1 cellular context compared by ENCODE assay signal in the genomic region with DNA sequence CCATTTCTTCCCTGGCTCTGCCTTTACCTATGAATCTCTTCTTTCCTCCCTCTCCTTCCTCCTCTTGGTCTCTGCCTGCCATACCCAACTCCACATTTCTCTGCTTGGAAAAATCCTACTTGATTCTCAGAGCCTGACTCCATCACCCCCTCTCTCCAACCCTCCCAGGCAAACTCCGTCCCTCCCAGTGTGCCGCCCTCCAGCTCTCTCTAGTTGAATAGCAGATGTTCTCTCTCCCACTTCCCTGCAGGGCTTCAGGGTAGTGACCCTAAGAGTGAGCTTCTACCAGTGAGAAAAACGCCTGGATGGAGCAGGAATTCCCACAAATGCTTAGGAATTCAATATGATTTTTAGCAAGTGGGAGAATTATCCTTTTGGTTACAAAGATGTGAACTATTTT.
TF ChIP-seq lines count a peak whose summit lies in the region.

No MANE protein-coding gene starts in this region.

TF ChIP-seq in GM23338, 12 proteins besides CTCF, POLR2A, EP300 and RAD21:
- no peak for TF ChIP-seq ZNF331 (CRISPR knock-in tag; IDR thresholded peaks at IDR 0.05; ENCODE audit: low read depth)
- no peak for TF ChIP-seq CREB1 (CRISPR knock-in tag; IDR thresholded peaks at IDR 0.05; ENCODE audit: low read depth)
- TF ChIP-seq, protein P1, sequence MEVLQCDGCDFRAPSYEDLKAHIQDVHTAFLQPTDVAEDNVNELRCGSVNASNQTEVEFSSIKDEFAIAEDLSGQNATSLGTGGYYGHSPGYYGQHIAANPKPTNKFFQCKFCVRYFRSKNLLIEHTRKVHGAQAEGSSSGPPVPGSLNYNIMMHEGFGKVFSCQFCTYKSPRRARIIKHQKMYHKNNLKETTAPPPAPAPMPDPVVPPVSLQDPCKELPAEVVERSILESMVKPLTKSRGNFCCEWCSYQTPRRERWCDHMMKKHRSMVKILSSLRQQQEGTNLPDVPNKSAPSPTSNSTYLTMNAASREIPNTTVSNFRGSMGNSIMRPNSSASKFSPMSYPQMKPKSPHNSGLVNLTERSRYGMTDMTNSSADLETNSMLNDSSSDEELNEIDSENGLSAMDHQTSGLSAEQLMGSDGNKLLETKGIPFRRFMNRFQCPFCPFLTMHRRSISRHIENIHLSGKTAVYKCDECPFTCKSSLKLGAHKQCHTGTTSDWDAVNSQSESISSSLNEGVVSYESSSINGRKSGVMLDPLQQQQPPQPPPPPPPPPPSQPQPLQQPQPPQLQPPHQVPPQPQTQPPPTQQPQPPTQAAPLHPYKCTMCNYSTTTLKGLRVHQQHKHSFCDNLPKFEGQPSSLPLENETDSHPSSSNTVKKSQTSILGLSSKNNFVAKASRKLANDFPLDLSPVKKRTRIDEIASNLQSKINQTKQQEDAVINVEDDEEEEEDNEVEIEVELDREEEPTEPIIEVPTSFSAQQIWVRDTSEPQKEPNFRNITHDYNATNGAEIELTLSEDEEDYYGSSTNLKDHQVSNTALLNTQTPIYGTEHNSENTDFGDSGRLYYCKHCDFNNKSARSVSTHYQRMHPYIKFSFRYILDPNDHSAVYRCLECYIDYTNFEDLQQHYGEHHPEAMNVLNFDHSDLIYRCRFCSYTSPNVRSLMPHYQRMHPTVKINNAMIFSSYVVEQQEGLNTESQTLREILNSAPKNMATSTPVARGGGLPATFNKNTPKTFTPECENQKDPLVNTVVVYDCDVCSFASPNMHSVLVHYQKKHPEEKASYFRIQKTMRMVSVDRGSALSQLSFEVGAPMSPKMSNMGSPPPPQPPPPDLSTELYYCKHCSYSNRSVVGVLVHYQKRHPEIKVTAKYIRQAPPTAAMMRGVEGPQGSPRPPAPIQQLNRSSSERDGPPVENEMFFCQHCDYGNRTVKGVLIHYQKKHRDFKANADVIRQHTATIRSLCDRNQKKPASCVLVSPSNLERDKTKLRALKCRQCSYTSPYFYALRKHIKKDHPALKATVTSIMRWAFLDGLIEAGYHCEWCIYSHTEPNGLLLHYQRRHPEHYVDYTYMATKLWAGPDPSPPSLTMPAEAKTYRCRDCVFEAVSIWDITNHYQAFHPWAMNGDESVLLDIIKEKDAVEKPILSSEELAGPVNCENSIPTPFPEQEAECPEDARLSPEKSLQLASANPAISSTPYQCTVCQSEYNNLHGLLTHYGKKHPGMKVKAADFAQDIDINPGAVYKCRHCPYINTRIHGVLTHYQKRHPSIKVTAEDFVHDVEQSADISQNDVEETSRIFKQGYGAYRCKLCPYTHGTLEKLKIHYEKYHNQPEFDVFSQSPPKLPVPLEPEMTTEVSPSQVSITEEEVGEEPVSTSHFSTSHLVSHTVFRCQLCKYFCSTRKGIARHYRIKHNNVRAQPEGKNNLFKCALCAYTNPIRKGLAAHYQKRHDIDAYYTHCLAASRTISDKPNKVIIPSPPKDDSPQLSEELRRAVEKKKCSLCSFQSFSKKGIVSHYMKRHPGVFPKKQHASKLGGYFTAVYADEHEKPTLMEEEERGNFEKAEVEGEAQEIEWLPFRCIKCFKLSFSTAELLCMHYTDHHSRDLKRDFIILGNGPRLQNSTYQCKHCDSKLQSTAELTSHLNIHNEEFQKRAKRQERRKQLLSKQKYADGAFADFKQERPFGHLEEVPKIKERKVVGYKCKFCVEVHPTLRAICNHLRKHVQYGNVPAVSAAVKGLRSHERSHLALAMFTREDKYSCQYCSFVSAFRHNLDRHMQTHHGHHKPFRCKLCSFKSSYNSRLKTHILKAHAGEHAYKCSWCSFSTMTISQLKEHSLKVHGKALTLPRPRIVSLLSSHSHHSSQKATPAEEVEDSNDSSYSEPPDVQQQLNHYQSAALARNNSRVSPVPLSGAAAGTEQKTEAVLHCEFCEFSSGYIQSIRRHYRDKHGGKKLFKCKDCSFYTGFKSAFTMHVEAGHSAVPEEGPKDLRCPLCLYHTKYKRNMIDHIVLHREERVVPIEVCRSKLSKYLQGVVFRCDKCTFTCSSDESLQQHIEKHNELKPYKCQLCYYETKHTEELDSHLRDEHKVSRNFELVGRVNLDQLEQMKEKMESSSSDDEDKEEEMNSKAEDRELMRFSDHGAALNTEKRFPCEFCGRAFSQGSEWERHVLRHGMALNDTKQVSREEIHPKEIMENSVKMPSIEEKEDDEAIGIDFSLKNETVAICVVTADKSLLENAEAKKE (CRISPR knock-in tag; IDR thresholded peaks at IDR 0.05) = no peak
- no peak for TF ChIP-seq EZH2phosphoT487 (IDR thresholded peaks at IDR 0.05; ENCODE audit: unreplicated experiment)
- TF ChIP-seq, protein P2, sequence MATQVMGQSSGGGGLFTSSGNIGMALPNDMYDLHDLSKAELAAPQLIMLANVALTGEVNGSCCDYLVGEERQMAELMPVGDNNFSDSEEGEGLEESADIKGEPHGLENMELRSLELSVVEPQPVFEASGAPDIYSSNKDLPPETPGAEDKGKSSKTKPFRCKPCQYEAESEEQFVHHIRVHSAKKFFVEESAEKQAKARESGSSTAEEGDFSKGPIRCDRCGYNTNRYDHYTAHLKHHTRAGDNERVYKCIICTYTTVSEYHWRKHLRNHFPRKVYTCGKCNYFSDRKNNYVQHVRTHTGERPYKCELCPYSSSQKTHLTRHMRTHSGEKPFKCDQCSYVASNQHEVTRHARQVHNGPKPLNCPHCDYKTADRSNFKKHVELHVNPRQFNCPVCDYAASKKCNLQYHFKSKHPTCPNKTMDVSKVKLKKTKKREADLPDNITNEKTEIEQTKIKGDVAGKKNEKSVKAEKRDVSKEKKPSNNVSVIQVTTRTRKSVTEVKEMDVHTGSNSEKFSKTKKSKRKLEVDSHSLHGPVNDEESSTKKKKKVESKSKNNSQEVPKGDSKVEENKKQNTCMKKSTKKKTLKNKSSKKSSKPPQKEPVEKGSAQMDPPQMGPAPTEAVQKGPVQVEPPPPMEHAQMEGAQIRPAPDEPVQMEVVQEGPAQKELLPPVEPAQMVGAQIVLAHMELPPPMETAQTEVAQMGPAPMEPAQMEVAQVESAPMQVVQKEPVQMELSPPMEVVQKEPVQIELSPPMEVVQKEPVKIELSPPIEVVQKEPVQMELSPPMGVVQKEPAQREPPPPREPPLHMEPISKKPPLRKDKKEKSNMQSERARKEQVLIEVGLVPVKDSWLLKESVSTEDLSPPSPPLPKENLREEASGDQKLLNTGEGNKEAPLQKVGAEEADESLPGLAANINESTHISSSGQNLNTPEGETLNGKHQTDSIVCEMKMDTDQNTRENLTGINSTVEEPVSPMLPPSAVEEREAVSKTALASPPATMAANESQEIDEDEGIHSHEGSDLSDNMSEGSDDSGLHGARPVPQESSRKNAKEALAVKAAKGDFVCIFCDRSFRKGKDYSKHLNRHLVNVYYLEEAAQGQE (IDR thresholded peaks at IDR 0.05; ENCODE audit: unreplicated experiment) = no peak
- no peak for TF ChIP-seq STAT1 (IDR thresholded peaks at IDR 0.05; ENCODE audit: unreplicated experiment)
- no peak for TF ChIP-seq EZH2 (IDR thresholded peaks at IDR 0.05; ENCODE audit: low read depth, unreplicated experiment)
- TF ChIP-seq POLR2AphosphoS5 (IDR thresholded peaks at IDR 0.05; ENCODE audit: low read depth) = no peak
- no peak for TF ChIP-seq NANOG (IDR thresholded peaks at IDR 0.05; ENCODE audit: borderline replicate concordance)
- no peak for TF ChIP-seq JUNB (IDR thresholded peaks at IDR 0.05; ENCODE audit: unreplicated experiment)
- TF ChIP-seq ZNF114 (CRISPR knock-in tag; IDR thresholded peaks at IDR 0.05) = no peak
- TF ChIP-seq, protein P3, sequence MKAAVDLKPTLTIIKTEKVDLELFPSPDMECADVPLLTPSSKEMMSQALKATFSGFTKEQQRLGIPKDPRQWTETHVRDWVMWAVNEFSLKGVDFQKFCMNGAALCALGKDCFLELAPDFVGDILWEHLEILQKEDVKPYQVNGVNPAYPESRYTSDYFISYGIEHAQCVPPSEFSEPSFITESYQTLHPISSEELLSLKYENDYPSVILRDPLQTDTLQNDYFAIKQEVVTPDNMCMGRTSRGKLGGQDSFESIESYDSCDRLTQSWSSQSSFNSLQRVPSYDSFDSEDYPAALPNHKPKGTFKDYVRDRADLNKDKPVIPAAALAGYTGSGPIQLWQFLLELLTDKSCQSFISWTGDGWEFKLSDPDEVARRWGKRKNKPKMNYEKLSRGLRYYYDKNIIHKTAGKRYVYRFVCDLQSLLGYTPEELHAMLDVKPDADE (IDR thresholded peaks at IDR 0.05) = no peak
TF ChIP-seq in GM23338: peak in this region for 0.
